In genomic region chr11:78653294-78653909, GRCh38 we compare ENCODE assay signal across 14 cellular contexts.
DNase-seq lines count a peak whose midpoint lies in the region; TF ChIP-seq lines count a peak whose summit lies in the region.
"Had no signal": no experiment of that assay in that cellular context is flagged by ENCODE, and none has a peak within 500 bp of the region (broad histone marks: within the 10 kb centered on the region; RNA-seq: fewer than 3 reads in every experiment).

No MANE protein-coding gene starts in this region.

- H3K9me3 ChIP-seq in vagina: no peaks in the 10 kb centered on the region
- H3K9me3 ChIP-seq: MG63 had no signal

- H3K27ac Mint-ChIP-seq in activated naive CD8-positive, alpha-beta T cell: peak overlapping the region; percentile 5
- H3K27ac Mint-ChIP-seq in activated naive CD8-positive, alpha-beta T cell treated with anti-CD3 and anti-CD28 coated beads for 36 hours: no peak overlapping the region
- H3K27ac Mint-ChIP-seq in activated T-helper 1 cell treated with anti-CD3 and anti-CD28 coated beads, Interleukin-12 subunit alpha, Interleukin-12 subunit beta, Interleukin-2, Interleukin-4 antibody, amounts not matched to agents 30 ng/mL and 10 ng/mL and 1 ng/mL, durations not matched to agents 14 hours and 24 hours and 36 hours: peak overlapping the region; percentile 40
- H3K27ac Mint-ChIP-seq: CD4-positive, CD25-positive, alpha-beta regulatory T cell; GM23338 had no signal

- no peak for TF ChIP-seq POLR2A in vagina (IDR thresholded peaks at IDR 0.05)

- H3K4me3 ChIP-seq in vagina: no peak overlapping the region
- H3K4me3 ChIP-seq: GM23338, MG63 had no signal

- DNase-seq in activated naive CD8-positive, alpha-beta T cell treated with anti-CD3 and anti-CD28 coated beads for 36 hours: no peak
- DNase-seq in activated T-helper 1 cell treated with anti-CD3 and anti-CD28 coated beads, Interleukin-12 subunit alpha, Interleukin-12 subunit beta, Interleukin-2, Interleukin-4 antibody, amounts not matched to agents 30 ng/mL and 10 ng/mL and 1 ng/mL, durations not matched to agents 14 hours and 24 hours and 36 hours (ENCODE audit: low spot score): no peak
- DNase-seq in fibroblast of gingiva (ENCODE audit: low read depth): peak; percentile 27
- DNase-seq in vagina (ENCODE audit: extremely low spot score in 2 of 2): peak; percentile 76 to 85
- DNase-seq in NCI-H1105 (lab: John Stamatoyannopoulos, UW): no peak
- no peak for DNase-seq in glomerular visceral epithelial cell (ENCODE audit: extremely low spot score)
- DNase-seq: CD4-positive, CD25-positive, alpha-beta regulatory T cell; MG63; NCI-H1092 treated with DMSO at 0.1 percent for 48 hours; NCI-H1694 treated with DMSO at 0.1 percent for 48 hours; PC-3 had no signal

- H3K4me1 ChIP-seq in vagina: no peaks in the 10 kb centered on the region

- no peak overlapping the region for H3K27ac ChIP-seq in vagina
- H3K27ac ChIP-seq: KMS-11 had no signal

- H3K36me3 ChIP-seq in vagina: no peaks in the 10 kb centered on the region
- H3K36me3 ChIP-seq: MG63 had no signal

- no peaks in the 10 kb centered on the region for H3K36me3 Mint-ChIP-seq in activated naive CD8-positive, alpha-beta T cell
- no peaks in the 10 kb centered on the region for H3K36me3 Mint-ChIP-seq in activated naive CD8-positive, alpha-beta T cell treated with anti-CD3 and anti-CD28 coated beads for 36 hours
- H3K36me3 Mint-ChIP-seq in activated T-helper 1 cell treated with anti-CD3 and anti-CD28 coated beads, Interleukin-12 subunit alpha, Interleukin-12 subunit beta, Interleukin-2, Interleukin-4 antibody, amounts not matched to agents 30 ng/mL and 10 ng/mL and 1 ng/mL, durations not matched to agents 14 hours and 24 hours and 36 hours (ENCODE audit: low read depth): peaks cover 2% of the 10 kb centered on the region
- H3K36me3 Mint-ChIP-seq: CD4-positive, CD25-positive, alpha-beta regulatory T cell had no signal

- H3K27me3 ChIP-seq in vagina: no peaks in the 10 kb centered on the region
- H3K27me3 ChIP-seq: MG63 had no signal

- no peaks in the 10 kb centered on the region for H3K27me3 Mint-ChIP-seq in activated naive CD8-positive, alpha-beta T cell
- H3K27me3 Mint-ChIP-seq in activated naive CD8-positive, alpha-beta T cell treated with anti-CD3 and anti-CD28 coated beads for 36 hours: no peaks in the 10 kb centered on the region
- H3K27me3 Mint-ChIP-seq in activated T-helper 1 cell treated with anti-CD3 and anti-CD28 coated beads, Interleukin-12 subunit alpha, Interleukin-12 subunit beta, Interleukin-2, Interleukin-4 antibody, amounts not matched to agents 30 ng/mL and 10 ng/mL and 1 ng/mL, durations not matched to agents 14 hours and 24 hours and 36 hours (ENCODE audit: insufficient read depth): peaks cover 3% of the 10 kb centered on the region
- H3K27me3 Mint-ChIP-seq: CD4-positive, CD25-positive, alpha-beta regulatory T cell had no signal

- no peaks in the 10 kb centered on the region for H3K9me3 Mint-ChIP-seq in activated naive CD8-positive, alpha-beta T cell (ENCODE audit: low read depth)
- H3K9me3 Mint-ChIP-seq in activated naive CD8-positive, alpha-beta T cell treated with anti-CD3 and anti-CD28 coated beads for 36 hours: no peaks in the 10 kb centered on the region
- H3K9me3 Mint-ChIP-seq in activated T-helper 1 cell treated with anti-CD3 and anti-CD28 coated beads, Interleukin-12 subunit alpha, Interleukin-12 subunit beta, Interleukin-2, Interleukin-4 antibody, amounts not matched to agents 30 ng/mL and 10 ng/mL and 1 ng/mL, durations not matched to agents 14 hours and 24 hours and 36 hours: no peaks in the 10 kb centered on the region
- H3K9me3 Mint-ChIP-seq: CD4-positive, CD25-positive, alpha-beta regulatory T cell; GM23338 had no signal

- no peak overlapping the region for H3K4me3 Mint-ChIP-seq in activated naive CD8-positive, alpha-beta T cell
- H3K4me3 Mint-ChIP-seq in activated naive CD8-positive, alpha-beta T cell treated with anti-CD3 and anti-CD28 coated beads for 36 hours: no peak overlapping the region
- H3K4me3 Mint-ChIP-seq in activated T-helper 1 cell treated with anti-CD3 and anti-CD28 coated beads, Interleukin-12 subunit alpha, Interleukin-12 subunit beta, Interleukin-2, Interleukin-4 antibody, amounts not matched to agents 30 ng/mL and 10 ng/mL and 1 ng/mL, durations not matched to agents 14 hours and 24 hours and 36 hours: no peak overlapping the region
- H3K4me3 Mint-ChIP-seq: CD4-positive, CD25-positive, alpha-beta regulatory T cell; GM23338 had no signal

- H3K4me1 Mint-ChIP-seq in activated naive CD8-positive, alpha-beta T cell (ENCODE audit: low read depth): peaks cover 14% of the 10 kb centered on the region
- peaks cover 41% of the 10 kb centered on the region for H3K4me1 Mint-ChIP-seq in activated naive CD8-positive, alpha-beta T cell treated with anti-CD3 and anti-CD28 coated beads for 36 hours
- peaks cover 23% of the 10 kb centered on the region for H3K4me1 Mint-ChIP-seq in activated T-helper 1 cell treated with anti-CD3 and anti-CD28 coated beads, Interleukin-12 subunit alpha, Interleukin-12 subunit beta, Interleukin-2, Interleukin-4 antibody, amounts not matched to agents 30 ng/mL and 10 ng/mL and 1 ng/mL, durations not matched to agents 14 hours and 24 hours and 36 hours (ENCODE audit: low read depth)
- H3K4me1 Mint-ChIP-seq: CD4-positive, CD25-positive, alpha-beta regulatory T cell had no signal

- intact Hi-C loops in activated T-helper 1 cell treated with anti-CD3 and anti-CD28 coated beads, Interleukin-12 subunit alpha, Interleukin-12 subunit beta, Interleukin-2, Interleukin-4 antibody, amounts not matched to agents 30 ng/mL and 10 ng/mL and 1 ng/mL, durations not matched to agents 14 hours and 24 hours and 36 hours (cut with micrococcal nuclease): no loop called here
- intact Hi-C loops in vagina (cut with DNase I): no loop called here

- TF ChIP-seq CTCF in vagina (IDR thresholded peaks at IDR 0.05): no peak

Comparison
In these comparisons a context has a peak if more than half of its experiments do, and no peak if none do; other contexts are left out.
1. DNase-seq: peak in fibroblast of gingiva (single experiment) and vagina (2 of 2); none in activated naive CD8-positive, alpha-beta T cell treated with anti-CD3 and anti-CD28 coated beads for 36 hours (single experiment), activated T-helper 1 cell treated with anti-CD3 and anti-CD28 coated beads, Interleukin-12 subunit alpha, Interleukin-12 subunit beta, Interleukin-2, Interleukin-4 antibody, amounts not matched to agents 30 ng/mL and 10 ng/mL and 1 ng/mL, durations not matched to agents 14 hours and 24 hours and 36 hours (single experiment), NCI-H1105 (single experiment) and glomerular visceral epithelial cell (single experiment).